ENCODE assay signal across 10 cellular contexts in genomic region chr3:36648241-36649034, GRCh38.
DNase-seq lines count a peak whose midpoint lies in the region; ATAC-seq and TF ChIP-seq lines count a peak whose summit lies in the region.
"Had no signal": no experiment of that assay in that cellular context is flagged by ENCODE, and none has a peak within 500 bp of the region (broad histone marks: within the 10 kb centered on the region; RNA-seq: fewer than 3 reads in every experiment).

No MANE protein-coding gene starts in this region.

- intact Hi-C loops in CD4-positive, alpha-beta memory T cell (cut with micrococcal nuclease), result no loop called here

- no peaks in the 10 kb centered on the region for H3K27me3 ChIP-seq in AG04450 (ENCODE audit: control insufficient read depth, insufficient read depth, low read length)
- no peaks in the 10 kb centered on the region for H3K27me3 ChIP-seq in CD4-positive, alpha-beta memory T cell (ENCODE audit: insufficient read depth, low read length)
- H3K27me3 ChIP-seq: cardiac muscle cell had no signal

- no peaks in the 10 kb centered on the region for H3K36me3 Mint-ChIP-seq in CD4-positive, alpha-beta memory T cell

- H3K27ac ChIP-seq in AG04450 (ENCODE audit: low read depth, low read length), result no peak overlapping the region
- H3K27ac ChIP-seq in CD4-positive, alpha-beta memory T cell (ENCODE audit: low read depth, low read length), result no peak overlapping the region
- H3K27ac ChIP-seq: cardiac muscle cell, parathyroid adenoma had no signal

- no peaks in the 10 kb centered on the region for H3K9me3 ChIP-seq in AG04450 (ENCODE audit: control insufficient read depth, insufficient read depth, low read length)
- H3K9me3 ChIP-seq in CD4-positive, alpha-beta memory T cell (ENCODE audit: control insufficient read depth in 1 of 2, low read length in 2 of 2), result no peaks in the 10 kb centered on the region

- H3K4me3 ChIP-seq in AG04450 (ENCODE audit: low read depth, low read length) (no peak overlapping the region), epithelial cell of esophagus (ENCODE audit: low read length) (no peak overlapping the region)
- H3K4me3 ChIP-seq in CD4-positive, alpha-beta memory T cell (ENCODE audit: low read length in 2 of 2), result no peak overlapping the region
- H3K4me3 ChIP-seq: cardiac muscle cell had no signal

- H3K27me3 Mint-ChIP-seq in CD4-positive, alpha-beta memory T cell, result peaks cover 22 to 25% of the 10 kb centered on the region in 2 donors

- POLR2A ChIA-PET in AG04450 (lab: Yijun Ruan, JAX), result no interaction called here
- POLR2A ChIA-PET in CD4-positive, alpha-beta memory T cell (lab: Charles Lee; ENCODE audit: partially characterized antibody), result no interaction called here

- H3K4me1 ChIP-seq in CD4-positive, alpha-beta memory T cell (ENCODE audit: insufficient read depth, low read length), result no peaks in the 10 kb centered on the region

- TF ChIP-seq CTCF in AG04450 (IDR thresholded peaks at IDR 0.05; ENCODE audit: low read depth, low read length), result no peak
- TF ChIP-seq CTCF in epithelial cell of esophagus (IDR thresholded peaks at IDR 0.05; ENCODE audit: insufficient read depth, low read depth, low read length, missing control alignments), result no peak

- H3K4me3 Mint-ChIP-seq in CD4-positive, alpha-beta memory T cell, result no peak overlapping the region

- peak; percentile 83 for ATAC-seq in GM21381 (IDR thresholded peaks at IDR 0.05; ENCODE audit: unreplicated experiment)
- peak; percentile 92 for ATAC-seq in HG03571 (IDR thresholded peaks at IDR 0.05; ENCODE audit: unreplicated experiment)
- ATAC-seq in HG03095 (IDR thresholded peaks at IDR 0.05; ENCODE audit: unreplicated experiment), result no peak

- H3K9me3 Mint-ChIP-seq in CD4-positive, alpha-beta memory T cell, result no peaks in the 10 kb centered on the region

- H3K4me1 Mint-ChIP-seq in CD4-positive, alpha-beta memory T cell, result no peaks in the 10 kb centered on the region

- peak; percentile 30 for DNase-seq in AG04450 (ENCODE audit: low read depth, low spot score)
- peak; percentile 71 for DNase-seq in epithelial cell of esophagus (ENCODE audit: low read depth)
- DNase-seq in DMS53 (lab: John Stamatoyannopoulos, UW), result no peak
- no peak for DNase-seq in CD4-positive, alpha-beta memory T cell
- DNase-seq in cerebellar cortex (ENCODE audit: low spot score), result no peak

- no peak overlapping the region for H3K27ac Mint-ChIP-seq in CD4-positive, alpha-beta memory T cell

- CTCF ChIA-PET in AG04450 (lab: Charles Lee), result no interaction called here
- CTCF ChIA-PET in CD4-positive, alpha-beta memory T cell (lab: Charles Lee; ENCODE audit: partially characterized antibody), result no interaction called here

- no peaks in the 10 kb centered on the region for H3K36me3 ChIP-seq in CD4-positive, alpha-beta memory T cell (ENCODE audit: insufficient read depth, low read length)
- H3K36me3 ChIP-seq: cardiac muscle cell had no signal

Comparison
In these comparisons a context has a peak if more than half of its experiments do, and no peak if none do; other contexts are left out.
1. DNase-seq: peak in AG04450 (single experiment) and epithelial cell of esophagus (single experiment); none in DMS53 (single experiment), CD4-positive, alpha-beta memory T cell (0 of 5) and cerebellar cortex (single experiment).